Comparison of ENCODE assay signal across 17 cellular contexts in the genomic region with DNA sequence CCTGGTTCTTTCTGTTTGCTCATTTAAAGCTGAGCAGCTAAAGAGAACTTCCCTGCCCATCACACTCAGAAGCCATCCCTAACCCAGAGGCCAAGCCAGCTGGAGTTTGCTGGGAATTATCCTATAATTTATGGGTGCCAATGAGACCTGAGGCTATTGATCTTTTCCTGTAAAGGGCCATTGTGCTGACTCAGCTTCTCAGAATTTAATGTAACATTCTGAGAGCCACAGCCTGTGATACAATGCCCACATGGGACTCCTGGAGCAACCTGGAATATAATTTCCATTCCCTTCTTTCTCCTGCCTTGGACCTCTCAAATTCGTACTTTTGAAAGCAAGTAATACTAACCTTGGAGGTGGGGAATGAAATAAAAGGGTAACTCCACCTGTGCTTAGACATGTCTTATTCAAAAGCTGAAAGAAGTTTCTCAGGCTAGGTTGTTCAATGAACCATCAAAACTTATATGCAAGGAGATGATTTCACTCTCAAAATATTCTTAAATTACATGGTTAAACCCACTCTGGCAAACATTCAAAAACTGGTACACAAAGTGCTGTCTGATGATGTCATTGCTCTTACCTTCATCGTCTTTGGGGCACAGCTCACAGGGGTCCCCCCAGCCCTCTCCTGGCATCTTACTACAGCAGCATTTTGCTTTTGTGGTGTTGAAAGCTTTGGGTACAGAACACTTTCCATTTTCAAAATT.
DNase-seq lines count a peak whose midpoint lies in the region; ATAC-seq and TF ChIP-seq lines count a peak whose summit lies in the region.
"Had no signal": no experiment of that assay in that cellular context is flagged by ENCODE, and none has a peak within 500 bp of the region (broad histone marks: within the 10 kb centered on the region; RNA-seq: fewer than 3 reads in every experiment).

No MANE protein-coding gene starts in this region.

- H3K36me3 Mint-ChIP-seq in chondrocyte (ENCODE audit: low read depth), result peaks cover 45% of the 10 kb centered on the region
- peaks cover 50% of the 10 kb centered on the region for H3K36me3 Mint-ChIP-seq in mesothelial cell of epicardium
- H3K36me3 Mint-ChIP-seq in endothelial cell (ENCODE audit: low read depth, unreplicated experiment), result peaks cover 35% of the 10 kb centered on the region
- H3K36me3 Mint-ChIP-seq: CD8-positive, alpha-beta T cell had no signal

- TF ChIP-seq CTCF in chondrocyte (IDR thresholded peaks at IDR 0.05), result no peak
- no peak for TF ChIP-seq CTCF in mesothelial cell of epicardium (IDR thresholded peaks at IDR 0.05; ENCODE audit: unreplicated experiment)
- no peak for TF ChIP-seq CTCF in endothelial cell (IDR thresholded peaks at IDR 0.05; ENCODE audit: unreplicated experiment)

- H3K9me3 Mint-ChIP-seq in chondrocyte (ENCODE audit: low read depth), result peaks cover 2% of the 10 kb centered on the region
- peaks cover 3% of the 10 kb centered on the region for H3K9me3 Mint-ChIP-seq in mesothelial cell of epicardium
- no peaks in the 10 kb centered on the region for H3K9me3 Mint-ChIP-seq in endothelial cell (ENCODE audit: unreplicated experiment)

- H3K4me3 Mint-ChIP-seq in chondrocyte (ENCODE audit: unreplicated experiment), result no peak overlapping the region
- no peak overlapping the region for H3K4me3 Mint-ChIP-seq in mesothelial cell of epicardium
- H3K4me3 Mint-ChIP-seq in endothelial cell (ENCODE audit: unreplicated experiment), result no peak overlapping the region
- H3K4me3 Mint-ChIP-seq: CD8-positive, alpha-beta T cell had no signal

- H3K27me3 Mint-ChIP-seq in chondrocyte (ENCODE audit: low read depth) (no peaks in the 10 kb centered on the region), mesothelial cell of epicardium (ENCODE audit: low read depth) (no peaks in the 10 kb centered on the region), endothelial cell (ENCODE audit: unreplicated experiment) (no peaks in the 10 kb centered on the region)

- no peak for ATAC-seq in GM18858 (IDR thresholded peaks at IDR 0.05; ENCODE audit: unreplicated experiment)
- ATAC-seq: CD8-positive, alpha-beta T cell; left colon had no signal

- peak overlapping the region; percentile 85 for H3K27ac Mint-ChIP-seq in chondrocyte (ENCODE audit: unreplicated experiment)
- peak overlapping the region; percentile 55 for H3K27ac Mint-ChIP-seq in mesothelial cell of epicardium
- no peak overlapping the region for H3K27ac Mint-ChIP-seq in endothelial cell (ENCODE audit: unreplicated experiment)
- H3K27ac Mint-ChIP-seq: CD8-positive, alpha-beta T cell had no signal

- H3K4me1 Mint-ChIP-seq in chondrocyte (ENCODE audit: low read depth) (peaks cover 30% of the 10 kb centered on the region), mesothelial cell of epicardium (peaks cover 7% of the 10 kb centered on the region), endothelial cell (ENCODE audit: unreplicated experiment) (no peaks in the 10 kb centered on the region)

- DNase-seq in ELR (ENCODE audit: low read depth), result peak; percentile 38
- DNase-seq in NCI-H460 (ENCODE audit: extremely low read depth, low read depth), result peak; percentile 20
- no peak for DNase-seq in chondrocyte (ENCODE audit: low spot score)
- DNase-seq in mesothelial cell of epicardium (ENCODE audit: low spot score in 2 of 2, unreplicated experiment in 2 of 2), result no peak
- DNase-seq in RPMI8226, result no peak
- no peak for DNase-seq in endothelial cell (ENCODE audit: low spot score)
- DNase-seq in NCI-H2107 treated with DMSO at 0.1 percent for 48 hours (lab: John Stamatoyannopoulos, UW; ENCODE audit: unreplicated experiment), result no peak
- DNase-seq: activated CD4-positive, alpha-beta T cell treated with anti-CD3 and anti-CD28 coated beads, Interleukin-2, amount 50 U/mL, for 1 hour; activated naive CD4-positive, alpha-beta T cell treated with Interleukin-2 at 50 U/mL for 16 hours; CD8-positive, alpha-beta T cell; hippocampal formation; left colon; NCI-H1092; nucleus accumbens; stimulated activated CD4-positive, alpha-beta T cell treated with anti-CD3 and anti-CD28 coated beads, Interleukin-4, amount 100 ng/mL, for 4 hours; stimulated activated CD8-positive, alpha-beta memory T cell treated with anti-CD3 and anti-CD28 coated beads, Interleukin-4, amount 100 ng/mL, for 48 hours had no signal

Comparison
In these comparisons a context has a peak if more than half of its experiments do, and no peak if none do; other contexts are left out.
1. DNase-seq: peak in ELR (single experiment) and NCI-H460 (single experiment); none in chondrocyte (single experiment), mesothelial cell of epicardium (0 of 2), RPMI8226 (single experiment), endothelial cell (single experiment) and NCI-H2107 treated with DMSO at 0.1 percent for 48 hours (single experiment).